1 cellular context compared by ENCODE assay signal in genomic region chr7:2558620-2559282, GRCh38.
TF ChIP-seq lines count a peak whose summit lies in the region.

Gene IQCE, plus strand, starts transcription at chr7:2558979. Its CDS starts 203 bp downstream, at chr7:2559182.

TF ChIP-seq in HepG2, 621 proteins besides CTCF, POLR2A, EP300 and RAD21 (continued from another document and continues in another):
- TF ChIP-seq ZNF142 (CRISPR knock-in tag; IDR thresholded peaks at IDR 0.05), result no peak; the same call in 1 of the 2 replicates
- no peak for TF ChIP-seq ZBTB38 (CRISPR knock-in tag; IDR thresholded peaks at IDR 0.05)
- no peak for TF ChIP-seq ZNF597 (CRISPR knock-in tag; IDR thresholded peaks at IDR 0.05)
- TF ChIP-seq ZNF432 (CRISPR knock-in tag; IDR thresholded peaks at IDR 0.05; ENCODE audit: borderline replicate concordance), result no peak
- no peak for TF ChIP-seq SMARCE1 (IDR thresholded peaks at IDR 0.05; ENCODE audit: borderline replicate concordance)
- no peak for TF ChIP-seq HOMEZ (CRISPR knock-in tag; IDR thresholded peaks at IDR 0.05; ENCODE audit: low read depth)
- no peak for TF ChIP-seq ZNF749 (CRISPR knock-in tag; IDR thresholded peaks at IDR 0.05; ENCODE audit: borderline replicate concordance)
- TF ChIP-seq MXI1 (IDR thresholded peaks at IDR 0.05; ENCODE audit: borderline replicate concordance, low read depth, low read length), result peak; percentile 95; the same call in 2 of the 3 replicates
- no peak for TF ChIP-seq ZNF451 (CRISPR knock-in tag; IDR thresholded peaks at IDR 0.05)
- no peak for TF ChIP-seq ZNF101 (CRISPR knock-in tag; IDR thresholded peaks at IDR 0.05; ENCODE audit: borderline replicate concordance, low read depth)
- no peak for TF ChIP-seq FOSL2 (CRISPR knock-in tag; IDR thresholded peaks at IDR 0.05)
- TF ChIP-seq HNRNPLL (IDR thresholded peaks at IDR 0.05; ENCODE audit: low read depth, low read length, poor library complexity, severe bottlenecking), result peak; percentile 66
- no peak; the same call in 1 of the 2 replicates for TF ChIP-seq TBX2 (CRISPR knock-in tag; IDR thresholded peaks at IDR 0.05; ENCODE audit: borderline replicate concordance)
- no peak for TF ChIP-seq ZNF792 (CRISPR knock-in tag; IDR thresholded peaks at IDR 0.05)
- no peak for TF ChIP-seq PHB2 (IDR thresholded peaks at IDR 0.05; ENCODE audit: partially characterized antibody)
- no peak for TF ChIP-seq ZNF577 (CRISPR knock-in tag; IDR thresholded peaks at IDR 0.05; ENCODE audit: borderline replicate concordance, low read depth)
- TF ChIP-seq ZNF510 (CRISPR knock-in tag; IDR thresholded peaks at IDR 0.05; ENCODE audit: low read depth), result no peak
- no peak for TF ChIP-seq ZNF543 (CRISPR knock-in tag; IDR thresholded peaks at IDR 0.05)
- TF ChIP-seq ZNF562 (CRISPR knock-in tag; IDR thresholded peaks at IDR 0.05; ENCODE audit: borderline replicate concordance), result no peak
- no peak; the same call in 1 of the 2 replicates for TF ChIP-seq UBTF (CRISPR knock-in tag; IDR thresholded peaks at IDR 0.05)
- TF ChIP-seq MXD1 (CRISPR knock-in tag; IDR thresholded peaks at IDR 0.05), result peak; percentile 53; the same call in 1 of the 2 replicates
- TF ChIP-seq KLF13 (CRISPR knock-in tag; IDR thresholded peaks at IDR 0.05), result no peak
- TF ChIP-seq MAFF (IDR thresholded peaks at IDR 0.05; ENCODE audit: low read depth, low read length), result no peak
- no peak for TF ChIP-seq MYNN (CRISPR knock-in tag; IDR thresholded peaks at IDR 0.05; ENCODE audit: low read depth)
- TF ChIP-seq PRDM15 (CRISPR knock-in tag; IDR thresholded peaks at IDR 0.05), result peak; percentile 83
- TF ChIP-seq MBNL3 (CRISPR knock-in tag; conservative IDR thresholded peaks at IDR 0.05), result no peak
- TF ChIP-seq NR2F1 (CRISPR knock-in tag; IDR thresholded peaks at IDR 0.05), result peak in 1 of 2 experiments; percentile 15; a peak in 1 of 4 replicates
- TF ChIP-seq ARID5B (CRISPR knock-in tag; IDR thresholded peaks at IDR 0.05), result no peak
- no peak for TF ChIP-seq U2AF2 (IDR thresholded peaks at IDR 0.05; ENCODE audit: low read depth, low read length)
- no peak for TF ChIP-seq NCOR1 (IDR thresholded peaks at IDR 0.05; ENCODE audit: borderline replicate concordance, low read length)
- TF ChIP-seq IKZF1 (IDR thresholded peaks at IDR 0.05), result no peak
- TF ChIP-seq NR1H2 (CRISPR knock-in tag; IDR thresholded peaks at IDR 0.05; ENCODE audit: borderline replicate concordance, low read depth), result no peak
- no peak for TF ChIP-seq HIVEP1 (CRISPR knock-in tag; IDR thresholded peaks at IDR 0.05)
- TF ChIP-seq PAWR (CRISPR knock-in tag; IDR thresholded peaks at IDR 0.05; ENCODE audit: borderline replicate concordance), result no peak
- TF ChIP-seq TBX3 (IDR thresholded peaks at IDR 0.05; ENCODE audit: borderline replicate concordance), result no peak
- 0 out of 2 replicates have a peak, but pooled peaks have one; percentile 37 for TF ChIP-seq ZGPAT (CRISPR knock-in tag; IDR thresholded peaks at IDR 0.05)
- no peak for TF ChIP-seq SRY (CRISPR knock-in tag; IDR thresholded peaks at IDR 0.05)
- TF ChIP-seq NFKBIZ (CRISPR knock-in tag; IDR thresholded peaks at IDR 0.05), result no peak
- 0 out of 2 replicates have a peak, but pooled peaks have one; percentile 28 for TF ChIP-seq ZSCAN29 (CRISPR knock-in tag; conservative IDR thresholded peaks at IDR 0.05)
- no peak for TF ChIP-seq ZNF468 (CRISPR knock-in tag; IDR thresholded peaks at IDR 0.05)
- TF ChIP-seq ZNF33A (CRISPR knock-in tag; IDR thresholded peaks at IDR 0.05; ENCODE audit: borderline replicate concordance), result no peak
- no peak for TF ChIP-seq ZNF335 (CRISPR knock-in tag; IDR thresholded peaks at IDR 0.05)
- no peak for TF ChIP-seq STAG1 (CRISPR knock-in tag; IDR thresholded peaks at IDR 0.05)
- no peak for TF ChIP-seq FOXA1 (IDR thresholded peaks at IDR 0.05)
- no peak for TF ChIP-seq FOXA1 (CRISPR knock-in tag; IDR thresholded peaks at IDR 0.05)
- TF ChIP-seq PRPF4 (IDR thresholded peaks at IDR 0.05; ENCODE audit: low read depth, low read length, poor library complexity, severe bottlenecking), result no peak
